ENCODE assay signal across 1 cellular context in genomic region chr6:73129653-73130443, GRCh38.
TF ChIP-seq lines count a peak whose summit lies in the region.

No MANE protein-coding gene starts in this region.

TF ChIP-seq in HEK293, 187 proteins besides CTCF, POLR2A, EP300 and RAD21 (continued from another document and continues in another):
- no peak for TF ChIP-seq SALL2 (tag by site-specific recombination; IDR thresholded peaks at IDR 0.05; ENCODE audit: borderline replicate concordance)
- TF ChIP-seq, protein P1, sequence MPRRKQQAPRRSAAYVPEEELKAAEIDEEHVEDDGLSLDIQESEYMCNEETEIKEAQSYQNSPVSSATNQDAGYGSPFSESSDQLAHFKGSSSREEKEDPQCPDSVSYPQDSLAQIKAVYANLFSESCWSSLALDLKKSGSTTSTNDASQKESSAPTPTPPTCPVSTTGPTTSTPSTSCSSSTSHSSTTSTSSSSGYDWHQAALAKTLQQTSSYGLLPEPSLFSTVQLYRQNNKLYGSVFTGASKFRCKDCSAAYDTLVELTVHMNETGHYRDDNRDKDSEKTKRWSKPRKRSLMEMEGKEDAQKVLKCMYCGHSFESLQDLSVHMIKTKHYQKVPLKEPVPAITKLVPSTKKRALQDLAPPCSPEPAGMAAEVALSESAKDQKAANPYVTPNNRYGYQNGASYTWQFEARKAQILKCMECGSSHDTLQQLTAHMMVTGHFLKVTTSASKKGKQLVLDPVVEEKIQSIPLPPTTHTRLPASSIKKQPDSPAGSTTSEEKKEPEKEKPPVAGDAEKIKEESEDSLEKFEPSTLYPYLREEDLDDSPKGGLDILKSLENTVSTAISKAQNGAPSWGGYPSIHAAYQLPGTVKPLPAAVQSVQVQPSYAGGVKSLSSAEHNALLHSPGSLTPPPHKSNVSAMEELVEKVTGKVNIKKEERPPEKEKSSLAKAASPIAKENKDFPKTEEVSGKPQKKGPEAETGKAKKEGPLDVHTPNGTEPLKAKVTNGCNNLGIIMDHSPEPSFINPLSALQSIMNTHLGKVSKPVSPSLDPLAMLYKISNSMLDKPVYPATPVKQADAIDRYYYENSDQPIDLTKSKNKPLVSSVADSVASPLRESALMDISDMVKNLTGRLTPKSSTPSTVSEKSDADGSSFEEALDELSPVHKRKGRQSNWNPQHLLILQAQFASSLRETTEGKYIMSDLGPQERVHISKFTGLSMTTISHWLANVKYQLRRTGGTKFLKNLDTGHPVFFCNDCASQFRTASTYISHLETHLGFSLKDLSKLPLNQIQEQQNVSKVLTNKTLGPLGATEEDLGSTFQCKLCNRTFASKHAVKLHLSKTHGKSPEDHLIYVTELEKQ (tag by site-specific recombination; IDR thresholded peaks at IDR 0.05; ENCODE audit: borderline replicate concordance) = no peak
- no peak for TF ChIP-seq ZNF362 (tag by site-specific recombination; IDR thresholded peaks at IDR 0.05)
- no peak for TF ChIP-seq ZNF155 (tag by site-specific recombination; IDR thresholded peaks at IDR 0.05)
- TF ChIP-seq ZNF354C (tag by site-specific recombination; IDR thresholded peaks at IDR 0.05; ENCODE audit: borderline replicate concordance, low read depth) = no peak
- TF ChIP-seq ZFP3 (tag by site-specific recombination; IDR thresholded peaks at IDR 0.05; ENCODE audit: low read depth) = no peak
- no peak for TF ChIP-seq ZNF510 (tag by site-specific recombination; IDR thresholded peaks at IDR 0.05; ENCODE audit: insufficient replicate concordance)
- peak; percentile 89 for TF ChIP-seq ZNF660 (tag by site-specific recombination; IDR thresholded peaks at IDR 0.05)
- no peak for TF ChIP-seq ZNF202 (tag by site-specific recombination; IDR thresholded peaks at IDR 0.05; ENCODE audit: borderline replicate concordance)
- TF ChIP-seq ZNF548 (tag by site-specific recombination; IDR thresholded peaks at IDR 0.05) = no peak
- TF ChIP-seq ZNF423 (tag by site-specific recombination; IDR thresholded peaks at IDR 0.05) = peak; percentile 28; the same call in 1 of the 2 replicates
- TF ChIP-seq ZNF24 (tag by site-specific recombination; IDR thresholded peaks at IDR 0.05) = no peak
- no peak for TF ChIP-seq ZNF791 (tag by site-specific recombination; IDR thresholded peaks at IDR 0.05)
- TF ChIP-seq ZNF623 (tag by site-specific recombination; IDR thresholded peaks at IDR 0.05) = no peak
- no peak for TF ChIP-seq ZNF426 (tag by site-specific recombination; IDR thresholded peaks at IDR 0.05)
- no peak for TF ChIP-seq ZNF624 (tag by site-specific recombination; IDR thresholded peaks at IDR 0.05)
- TF ChIP-seq, protein P2, sequence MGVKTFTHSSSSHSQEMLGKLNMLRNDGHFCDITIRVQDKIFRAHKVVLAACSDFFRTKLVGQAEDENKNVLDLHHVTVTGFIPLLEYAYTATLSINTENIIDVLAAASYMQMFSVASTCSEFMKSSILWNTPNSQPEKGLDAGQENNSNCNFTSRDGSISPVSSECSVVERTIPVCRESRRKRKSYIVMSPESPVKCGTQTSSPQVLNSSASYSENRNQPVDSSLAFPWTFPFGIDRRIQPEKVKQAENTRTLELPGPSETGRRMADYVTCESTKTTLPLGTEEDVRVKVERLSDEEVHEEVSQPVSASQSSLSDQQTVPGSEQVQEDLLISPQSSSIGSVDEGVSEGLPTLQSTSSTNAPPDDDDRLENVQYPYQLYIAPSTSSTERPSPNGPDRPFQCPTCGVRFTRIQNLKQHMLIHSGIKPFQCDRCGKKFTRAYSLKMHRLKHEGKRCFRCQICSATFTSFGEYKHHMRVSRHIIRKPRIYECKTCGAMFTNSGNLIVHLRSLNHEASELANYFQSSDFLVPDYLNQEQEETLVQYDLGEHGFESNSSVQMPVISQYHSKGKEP (tag by site-specific recombination; IDR thresholded peaks at IDR 0.05) = 0 out of 2 replicates have a peak, but pooled peaks have one; percentile 25
- peak; percentile 36; the same call in 1 of the 2 replicates for TF ChIP-seq ZNF561 (tag by site-specific recombination; IDR thresholded peaks at IDR 0.05; ENCODE audit: borderline replicate concordance)
- TF ChIP-seq YY2 (tag by site-specific recombination; IDR thresholded peaks at IDR 0.05) = no peak
- TF ChIP-seq ZBTB20 (tag by site-specific recombination; IDR thresholded peaks at IDR 0.05) = 0 out of 2 replicates have a peak, but pooled peaks have one; percentile 45
- peak; percentile 95 for TF ChIP-seq ZNF654 (tag by site-specific recombination; IDR thresholded peaks at IDR 0.05; ENCODE audit: low read depth)
- TF ChIP-seq ZNF571 (tag by site-specific recombination; IDR thresholded peaks at IDR 0.05) = no peak
- TF ChIP-seq, protein P3, sequence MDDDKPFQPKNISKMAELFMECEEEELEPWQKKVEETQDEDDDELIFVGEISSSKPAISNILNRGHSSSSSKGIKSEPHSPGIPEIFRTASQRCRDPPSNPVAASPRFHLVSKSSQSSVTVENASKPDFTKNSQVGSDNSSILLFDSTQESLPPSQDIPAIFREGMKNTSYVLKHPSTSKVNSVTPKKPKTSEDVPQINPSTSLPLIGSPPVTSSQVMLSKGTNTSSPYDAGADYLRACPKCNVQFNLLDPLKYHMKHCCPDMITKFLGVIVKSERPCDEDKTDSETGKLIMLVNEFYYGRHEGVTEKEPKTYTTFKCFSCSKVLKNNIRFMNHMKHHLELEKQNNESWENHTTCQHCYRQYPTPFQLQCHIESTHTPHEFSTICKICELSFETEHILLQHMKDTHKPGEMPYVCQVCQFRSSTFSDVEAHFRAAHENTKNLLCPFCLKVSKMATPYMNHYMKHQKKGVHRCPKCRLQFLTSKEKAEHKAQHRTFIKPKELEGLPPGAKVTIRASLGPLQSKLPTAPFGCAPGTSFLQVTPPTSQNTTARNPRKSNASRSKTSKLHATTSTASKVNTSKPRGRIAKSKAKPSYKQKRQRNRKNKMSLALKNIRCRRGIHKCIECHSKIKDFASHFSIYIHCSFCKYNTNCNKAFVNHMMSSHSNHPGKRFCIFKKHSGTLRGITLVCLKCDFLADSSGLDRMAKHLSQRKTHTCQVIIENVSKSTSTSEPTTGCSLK (tag by site-specific recombination; IDR thresholded peaks at IDR 0.05) = no peak
- no peak for TF ChIP-seq ZNF747 (tag by site-specific recombination; IDR thresholded peaks at IDR 0.05)
- no peak for TF ChIP-seq ZNF585B (tag by site-specific recombination; IDR thresholded peaks at IDR 0.05)
- peak; percentile 48; the same call in 1 of the 2 replicates for TF ChIP-seq ZNF501 (tag by site-specific recombination; IDR thresholded peaks at IDR 0.05)
- no peak for TF ChIP-seq ZNF174 (tag by site-specific recombination; IDR thresholded peaks at IDR 0.05)
- TF ChIP-seq, protein P4, sequence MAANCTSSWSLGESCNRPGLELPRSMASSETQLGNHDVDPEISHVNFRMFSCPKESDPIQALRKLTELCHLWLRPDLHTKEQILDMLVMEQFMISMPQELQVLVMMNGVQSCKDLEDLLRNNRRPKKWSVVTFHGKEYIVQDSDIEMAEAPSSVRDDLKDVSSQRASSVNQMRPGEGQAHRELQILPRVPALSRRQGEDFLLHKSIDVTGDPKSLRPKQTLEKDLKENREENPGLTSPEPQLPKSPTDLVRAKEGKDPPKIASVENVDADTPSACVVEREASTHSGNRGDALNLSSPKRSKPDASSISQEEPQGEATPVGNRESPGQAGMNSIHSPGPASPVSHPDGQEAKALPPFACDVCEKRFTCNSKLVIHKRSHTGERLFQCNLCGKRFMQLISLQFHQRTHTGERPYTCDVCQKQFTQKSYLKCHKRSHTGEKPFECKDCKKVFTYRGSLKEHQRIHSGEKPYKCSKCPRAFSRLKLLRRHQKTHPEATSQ (tag by site-specific recombination; IDR thresholded peaks at IDR 0.05) = no peak
- no peak for TF ChIP-seq PRDM1 (tag by site-specific recombination; IDR thresholded peaks at IDR 0.05)
- TF ChIP-seq ZNF621 (tag by site-specific recombination; IDR thresholded peaks at IDR 0.05) = no peak
- TF ChIP-seq ZNF530 (tag by site-specific recombination; IDR thresholded peaks at IDR 0.05; ENCODE audit: low read depth) = no peak
- no peak for TF ChIP-seq EGR2 (tag by site-specific recombination; IDR thresholded peaks at IDR 0.05; ENCODE audit: low read depth)
- no peak for TF ChIP-seq ZNF280D (tag by site-specific recombination; IDR thresholded peaks at IDR 0.05)
- TF ChIP-seq ZNF830 (tag by site-specific recombination; IDR thresholded peaks at IDR 0.05; ENCODE audit: low read depth) = no peak
- peak; percentile 37; the same call in 1 of the 2 replicates for TF ChIP-seq ZIC2 (tag by site-specific recombination; IDR thresholded peaks at IDR 0.05)
- TF ChIP-seq PRDM4 (tag by site-specific recombination; IDR thresholded peaks at IDR 0.05) = no peak
- peak; percentile 62; the same call in 1 of the 2 replicates for TF ChIP-seq ZBTB17 (tag by site-specific recombination; IDR thresholded peaks at IDR 0.05)
- TF ChIP-seq KLF9 (tag by site-specific recombination; IDR thresholded peaks at IDR 0.05; ENCODE audit: low read depth) = no peak
- TF ChIP-seq ZNF292 (tag by site-specific recombination; IDR thresholded peaks at IDR 0.05; ENCODE audit: borderline replicate concordance, low read depth) = no peak
- no peak; the same call in 1 of the 2 replicates for TF ChIP-seq ZSCAN30 (tag by site-specific recombination; IDR thresholded peaks at IDR 0.05)
- TF ChIP-seq TRIM28 (IDR thresholded peaks at IDR 0.05; ENCODE audit: borderline replicate concordance, low read length) = peak; percentile 83; the same call in 1 of the 2 replicates
- no peak for TF ChIP-seq HOXD13 (CRISPR knock-in tag; IDR thresholded peaks at IDR 0.05; ENCODE audit: borderline replicate concordance)
- TF ChIP-seq ZNF664 (tag by site-specific recombination; IDR thresholded peaks at IDR 0.05) = no peak
- TF ChIP-seq, protein P5, sequence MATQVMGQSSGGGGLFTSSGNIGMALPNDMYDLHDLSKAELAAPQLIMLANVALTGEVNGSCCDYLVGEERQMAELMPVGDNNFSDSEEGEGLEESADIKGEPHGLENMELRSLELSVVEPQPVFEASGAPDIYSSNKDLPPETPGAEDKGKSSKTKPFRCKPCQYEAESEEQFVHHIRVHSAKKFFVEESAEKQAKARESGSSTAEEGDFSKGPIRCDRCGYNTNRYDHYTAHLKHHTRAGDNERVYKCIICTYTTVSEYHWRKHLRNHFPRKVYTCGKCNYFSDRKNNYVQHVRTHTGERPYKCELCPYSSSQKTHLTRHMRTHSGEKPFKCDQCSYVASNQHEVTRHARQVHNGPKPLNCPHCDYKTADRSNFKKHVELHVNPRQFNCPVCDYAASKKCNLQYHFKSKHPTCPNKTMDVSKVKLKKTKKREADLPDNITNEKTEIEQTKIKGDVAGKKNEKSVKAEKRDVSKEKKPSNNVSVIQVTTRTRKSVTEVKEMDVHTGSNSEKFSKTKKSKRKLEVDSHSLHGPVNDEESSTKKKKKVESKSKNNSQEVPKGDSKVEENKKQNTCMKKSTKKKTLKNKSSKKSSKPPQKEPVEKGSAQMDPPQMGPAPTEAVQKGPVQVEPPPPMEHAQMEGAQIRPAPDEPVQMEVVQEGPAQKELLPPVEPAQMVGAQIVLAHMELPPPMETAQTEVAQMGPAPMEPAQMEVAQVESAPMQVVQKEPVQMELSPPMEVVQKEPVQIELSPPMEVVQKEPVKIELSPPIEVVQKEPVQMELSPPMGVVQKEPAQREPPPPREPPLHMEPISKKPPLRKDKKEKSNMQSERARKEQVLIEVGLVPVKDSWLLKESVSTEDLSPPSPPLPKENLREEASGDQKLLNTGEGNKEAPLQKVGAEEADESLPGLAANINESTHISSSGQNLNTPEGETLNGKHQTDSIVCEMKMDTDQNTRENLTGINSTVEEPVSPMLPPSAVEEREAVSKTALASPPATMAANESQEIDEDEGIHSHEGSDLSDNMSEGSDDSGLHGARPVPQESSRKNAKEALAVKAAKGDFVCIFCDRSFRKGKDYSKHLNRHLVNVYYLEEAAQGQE (tag by site-specific recombination; IDR thresholded peaks at IDR 0.05) = no peak
- no peak for TF ChIP-seq ZNF596 (tag by site-specific recombination; IDR thresholded peaks at IDR 0.05)
- TF ChIP-seq ZNF558 (tag by site-specific recombination; IDR thresholded peaks at IDR 0.05) = no peak
